10 cellular contexts compared by ENCODE assay signal in the genomic region with DNA sequence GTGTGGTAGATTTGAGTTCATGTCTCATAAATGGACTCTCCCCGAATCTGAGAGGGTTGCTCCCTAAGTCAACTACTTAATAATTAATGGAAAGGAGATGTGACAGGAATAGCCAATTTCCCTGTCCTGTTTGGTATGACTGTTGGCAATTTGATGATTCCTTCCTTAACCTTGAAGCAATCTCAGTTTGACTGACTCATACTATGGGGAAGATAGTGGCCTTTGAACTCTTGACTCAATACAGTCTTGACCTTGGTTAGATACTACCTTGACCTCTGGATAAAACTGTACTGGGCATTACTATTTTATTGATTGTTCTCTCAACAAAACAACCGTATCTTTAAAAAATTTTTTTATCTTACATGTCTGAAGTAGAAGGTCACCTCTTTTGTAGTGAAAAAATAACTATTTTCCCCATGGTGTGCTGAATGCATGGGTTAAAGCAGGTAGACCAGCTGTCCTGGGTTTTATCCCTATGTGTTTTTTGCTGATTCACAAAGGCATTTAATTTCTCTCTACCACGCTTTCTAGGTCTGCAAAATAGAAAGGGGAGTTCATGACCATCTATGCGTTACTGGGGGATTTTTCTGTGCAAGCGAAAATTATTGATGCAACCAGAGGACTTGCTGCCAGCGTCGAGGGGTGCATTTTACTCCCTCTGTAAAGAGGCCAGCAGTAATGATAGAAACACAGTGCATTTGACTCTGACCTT.
A peak's percentile ranks its signal among the peaks of the same experiment; 100 is the strongest.
DNase-seq lines count a peak whose midpoint lies in the region; ATAC-seq and TF ChIP-seq lines count a peak whose summit lies in the region.
"Had no signal": no experiment of that assay in that cellular context is flagged by ENCODE, and none has a peak within 500 bp of the region (broad histone marks: within the 10 kb centered on the region; RNA-seq: fewer than 3 reads in every experiment).

No MANE protein-coding gene starts in this region.

- H3K27ac Mint-ChIP-seq in CD8-positive, alpha-beta T cell: peak overlapping the region; percentile 75
- H3K27ac Mint-ChIP-seq in HFFc6: peak overlapping the region; percentile 14
- peak overlapping the region in 8 of 10 donors; percentile 12 to 88 (median 65) for H3K27ac Mint-ChIP-seq in naive thymus-derived CD8-positive, alpha-beta T cell

- no peaks in the 10 kb centered on the region for H3K27me3 ChIP-seq in CD8-positive, alpha-beta T cell (ENCODE audit: insufficient read depth, low read length)
- H3K27me3 ChIP-seq in adrenal gland (no peaks in the 10 kb centered on the region), dorsolateral prefrontal cortex (no peaks in the 10 kb centered on the region)

- H3K36me3 ChIP-seq in CD8-positive, alpha-beta T cell (ENCODE audit: insufficient read depth, low read length): no peaks in the 10 kb centered on the region
- H3K36me3 ChIP-seq in adrenal gland (replicated peaks in 1 of 2): no peaks in the 10 kb centered on the region

- TF ChIP-seq POLR2A in adrenal gland (IDR thresholded peaks at IDR 0.05): no peak

- DNase-seq in CD8-positive, alpha-beta T cell: no peak
- no peak for DNase-seq in HFFc6
- DNase-seq in adrenal gland: no peak
- no peak for DNase-seq in naive thymus-derived CD8-positive, alpha-beta T cell
- DNase-seq in dorsolateral prefrontal cortex: no peak
- no peak for DNase-seq in NCI-H1092 treated with DMSO at 0.1 percent for 48 hours (lab: John Stamatoyannopoulos, UW)
- DNase-seq in COLO829 (ENCODE audit: low spot score): no peak
- DNase-seq in NCI-H2227 (lab: John Stamatoyannopoulos, UW; ENCODE audit: unreplicated experiment): no peak
- DNase-seq: activated naive CD4-positive, alpha-beta T cell treated with anti-CD3 and anti-CD28 coated beads, Interleukin-2, amount 50 U/mL, for 16 hours; SW 1271 had no signal

- WGBS in adrenal gland, 4 donors: 70 to 73% (median 71%) methylated on average over 7 of the region's 7 CpGs

- no peak overlapping the region for H3K4me3 Mint-ChIP-seq in CD8-positive, alpha-beta T cell
- H3K4me3 Mint-ChIP-seq in HFFc6: no peak overlapping the region
- H3K4me3 Mint-ChIP-seq in naive thymus-derived CD8-positive, alpha-beta T cell: peak overlapping the region in 3 of 10 donors; percentile 24 to 52 (median 31)

- peaks cover 43% of the 10 kb centered on the region for H3K4me1 ChIP-seq in CD8-positive, alpha-beta T cell (ENCODE audit: insufficient read depth, low read length)
- peaks cover 13 to 44% of the 10 kb centered on the region in 2 donors for H3K4me1 ChIP-seq in adrenal gland (replicated peaks in 1 of 2)

- H3K9me3 ChIP-seq in CD8-positive, alpha-beta T cell (ENCODE audit: low read length): no peaks in the 10 kb centered on the region
- no peaks in the 10 kb centered on the region for H3K9me3 ChIP-seq in adrenal gland (replicated peaks in 1 of 3)

- intact Hi-C loops in CD8-positive, alpha-beta T cell (cut with DNase I, micrococcal nuclease): loop anchor here (5.0 kb wide), 1 partner anchor 77 kb away; no protein-coding TSS in a partner anchor
- intact Hi-C loops in adrenal gland (cut with DNase I): no loop called here
- intact Hi-C loops in dorsolateral prefrontal cortex (cut with DNase I): no loop called here

- TF ChIP-seq CTCF in CD8-positive, alpha-beta T cell (IDR thresholded peaks at IDR 0.05): no peak
- no peak for TF ChIP-seq CTCF in HFFc6 (IDR thresholded peaks at IDR 0.05)
- TF ChIP-seq CTCF in adrenal gland (IDR thresholded peaks at IDR 0.05): no peak
- no peak for TF ChIP-seq CTCF in dorsolateral prefrontal cortex (IDR thresholded peaks at IDR 0.05 in 54 of 56, conservative IDR thresholded peaks at IDR 0.05 in 2 of 56; ENCODE audit: low read depth in 1 of 56, partially characterized antibody in 56 of 56)

- CTCF ChIA-PET in CD8-positive, alpha-beta T cell (lab: Charles Lee): no interaction called here

- no peak overlapping the region for H3K4me3 ChIP-seq in CD8-positive, alpha-beta T cell (ENCODE audit: low read depth, low read length)
- H3K4me3 ChIP-seq in adrenal gland (no peak overlapping the region), dorsolateral prefrontal cortex (no peak overlapping the region)

- H3K9me3 Mint-ChIP-seq in CD8-positive, alpha-beta T cell: no peaks in the 10 kb centered on the region
- H3K9me3 Mint-ChIP-seq in HFFc6: no peaks in the 10 kb centered on the region
- no peaks in the 10 kb centered on the region for H3K9me3 Mint-ChIP-seq in naive thymus-derived CD8-positive, alpha-beta T cell

- no peaks in the 10 kb centered on the region for H3K27me3 Mint-ChIP-seq in CD8-positive, alpha-beta T cell (ENCODE audit: low read depth)
- H3K27me3 Mint-ChIP-seq in HFFc6 (ENCODE audit: insufficient read depth): no peaks in the 10 kb centered on the region
- H3K27me3 Mint-ChIP-seq in naive thymus-derived CD8-positive, alpha-beta T cell: no peaks in the 10 kb centered on the region

- no peak overlapping the region for H3K27ac ChIP-seq in CD8-positive, alpha-beta T cell (ENCODE audit: low read depth, low read length)
- H3K27ac ChIP-seq in adrenal gland: peak overlapping the region in 3 of 5 donors; percentile 32 to 54 (median 38)
- H3K27ac ChIP-seq in dorsolateral prefrontal cortex: peak overlapping the region in 2 of 59 donors; percentile 16 to 17

- H3K36me3 Mint-ChIP-seq in CD8-positive, alpha-beta T cell: no peaks in the 10 kb centered on the region
- H3K36me3 Mint-ChIP-seq in HFFc6 (ENCODE audit: low read depth): peaks cover 14% of the 10 kb centered on the region; the same call in 1 of the 2 replicates
- H3K36me3 Mint-ChIP-seq in naive thymus-derived CD8-positive, alpha-beta T cell: peaks cover 0 to 2% (median 0%) of the 10 kb centered on the region in 3 donors

- peaks cover 68% of the 10 kb centered on the region for H3K4me1 Mint-ChIP-seq in CD8-positive, alpha-beta T cell (ENCODE audit: low read depth)
- peaks cover 57% of the 10 kb centered on the region for H3K4me1 Mint-ChIP-seq in HFFc6 (ENCODE audit: low read depth)
- peaks cover 31 to 86% (median 65%) of the 10 kb centered on the region in 4 donors for H3K4me1 Mint-ChIP-seq in naive thymus-derived CD8-positive, alpha-beta T cell

- POLR2A ChIA-PET in CD8-positive, alpha-beta T cell (lab: Charles Lee): interaction anchor here (0.5 kb wide), 1 partner anchor 542 kb away, joined by 4 read pairs; no protein-coding TSS in a partner anchor
- POLR2A ChIA-PET in naive thymus-derived CD8-positive, alpha-beta T cell (lab: Charles Lee): interaction anchor here (1.1 kb wide), 1 partner anchor 80 kb away, joined by 5 read pairs; a partner anchor contains a TSS

- no peak for ATAC-seq in CD8-positive, alpha-beta T cell
- ATAC-seq in naive thymus-derived CD8-positive, alpha-beta T cell: no peak

Comparison
In these comparisons a context has a peak if more than half of its experiments do, and no peak if none do; other contexts are left out.
1. H3K27ac Mint-ChIP-seq: peak in every context shown above with its lines; median percentile 75 in CD8-positive, alpha-beta T cell; 65 in naive thymus-derived CD8-positive, alpha-beta T cell; 14 in HFFc6.
2. intact Hi-C loops: an anchor here in CD8-positive, alpha-beta T cell (5.0 kb wide); none called in adrenal gland and dorsolateral prefrontal cortex.